ENCODE assay signal across 8 cellular contexts in genomic region chr19:41225238-41226052, GRCh38. TPM values are rescaled to one million over a fixed set of nuclear protein-coding genes. Genes with fewer than 3 reads are reported as not detected.
DNase-seq lines count a peak whose midpoint lies in the region; ATAC-seq and TF ChIP-seq lines count a peak whose summit lies in the region.

No MANE protein-coding gene starts in this region.

- peaks cover 6% of the 10 kb centered on the region for H3K4me1 ChIP-seq in mucosa of descending colon (ENCODE audit: low read depth)

- POLR2A ChIA-PET in activated CD4-positive, alpha-beta T cell treated with anti-CD3 and anti-CD28 coated beads for 36 hours (lab: Charles Lee), result interaction anchor here (1.0 to 1.7 kb wide), 2 partner anchors 38 to 85 kb away, joined by 3 to 35 read pairs; partner anchors contain the start of genes CCDC97 and HNRNPUL1
- POLR2A ChIA-PET in HEK293T (lab: Yijun Ruan, JAX), result interaction anchor here (0.8 to 1.2 kb wide), 5 partner anchors 19 to 38 kb away, joined by 3 to 4 read pairs (median 3); no protein-coding TSS in a partner anchor

- H3K4me3 ChIP-seq in HFF-Myc (replicated peaks; ENCODE audit: low read depth, low read length), result peak overlapping the region; percentile 36
- no peak overlapping the region for H3K4me3 ChIP-seq in mucosa of descending colon

- TF ChIP-seq CTCF in HFF-Myc (IDR thresholded peaks at IDR 0.05; ENCODE audit: low read depth, low read length, missing control alignments) (no peak), mucosa of descending colon (IDR thresholded peaks at IDR 0.05) (no peak)

- peak; percentile 86 for ATAC-seq in activated CD4-positive, alpha-beta T cell treated with anti-CD3 and anti-CD28 coated beads for 36 hours
- ATAC-seq in effector memory CD8-positive, alpha-beta T cell (replicated peaks), result peak; percentile 52
- ATAC-seq in mucosa of descending colon (peak; percentile 55), GM21723 (IDR thresholded peaks at IDR 0.05; ENCODE audit: unreplicated experiment) (no peak), HG03469 (IDR thresholded peaks at IDR 0.05; ENCODE audit: unreplicated experiment) (no peak)
- peak in 1 of 2 donors; percentile 28 for ATAC-seq in stimulated activated naive B cell treated with anti-CD40 and anti-IgM and Interleukin-4, amounts not matched to agents 10 μg/mL and 1 μg/mL and 100 μg/mL, for 72 hours (replicated peaks)

- no peaks in the 10 kb centered on the region for H3K9me3 ChIP-seq in mucosa of descending colon

- intact Hi-C loops in activated CD4-positive, alpha-beta T cell treated with anti-CD3 and anti-CD28 coated beads for 36 hours (cut with DNase I, micrococcal nuclease), result loop anchor here (1.0 to 2.0 kb wide), 3 partner anchors 37 to 101 kb away; partner anchors contain the start of gene CCDC97 (in 1 of the 2)
- intact Hi-C loops in mucosa of descending colon (cut with DNase I, micrococcal nuclease), result no loop called here

- DNase-seq in HFF-Myc (ENCODE audit: extremely low read depth, low read depth) (peak; percentile 98), mucosa of descending colon (peak in 2 of 3 donors; percentile 52 to 62), HEK293T (ENCODE audit: extremely low spot score) (no peak)
- peak; percentile 79 for DNase-seq in activated CD4-positive, alpha-beta T cell treated with anti-CD3 and anti-CD28 coated beads for 36 hours
- DNase-seq in effector memory CD8-positive, alpha-beta T cell, result no peak
- no peak for DNase-seq in stimulated activated naive B cell treated with anti-CD40 and anti-IgM and Interleukin-4, amounts not matched to agents 10 μg/mL and 1 μg/mL and 100 μg/mL, for 72 hours

- peaks cover 24% of the 10 kb centered on the region for H3K4me1 Mint-ChIP-seq in activated CD4-positive, alpha-beta T cell treated with anti-CD3 and anti-CD28 coated beads for 36 hours
- H3K4me1 Mint-ChIP-seq in effector memory CD8-positive, alpha-beta T cell (ENCODE audit: low read depth in 2 of 2), result peaks cover 7 to 8% of the 10 kb centered on the region in 2 donors
- H3K4me1 Mint-ChIP-seq in stimulated activated naive B cell treated with anti-CD40 and anti-IgM and Interleukin-4, amounts not matched to agents 10 μg/mL and 1 μg/mL and 100 μg/mL, for 72 hours, result peaks cover 5 to 10% of the 10 kb centered on the region in 2 donors

- peak overlapping the region; percentile 87 for H3K27ac Mint-ChIP-seq in activated CD4-positive, alpha-beta T cell treated with anti-CD3 and anti-CD28 coated beads for 36 hours
- H3K27ac Mint-ChIP-seq in effector memory CD8-positive, alpha-beta T cell, result peak overlapping the region; percentile 13 to 46
- H3K27ac Mint-ChIP-seq in stimulated activated naive B cell treated with anti-CD40 and anti-IgM and Interleukin-4, amounts not matched to agents 10 μg/mL and 1 μg/mL and 100 μg/mL, for 72 hours, result no peak overlapping the region

- CTCF ChIA-PET in activated CD4-positive, alpha-beta T cell treated with anti-CD3 and anti-CD28 coated beads for 36 hours (lab: Charles Lee), result interaction anchor here (0.7 to 2.1 kb wide), 6 partner anchors 20 to 83 kb away, joined by 3 to 6 read pairs (median 4); no protein-coding TSS in a partner anchor
- CTCF ChIA-PET in HEK293T (lab: Yijun Ruan, JAX), result interaction anchor here (0.5 kb wide), 1 partner anchor 85 kb away, joined by 3 read pairs; no protein-coding TSS in a partner anchor

- no peaks in the 10 kb centered on the region for H3K36me3 ChIP-seq in mucosa of descending colon (ENCODE audit: low read depth)

- H3K27me3 Mint-ChIP-seq in activated CD4-positive, alpha-beta T cell treated with anti-CD3 and anti-CD28 coated beads for 36 hours, result peaks cover 11% of the 10 kb centered on the region
- H3K27me3 Mint-ChIP-seq in effector memory CD8-positive, alpha-beta T cell, result peaks cover 40 to 53% of the 10 kb centered on the region in 2 donors
- H3K27me3 Mint-ChIP-seq in stimulated activated naive B cell treated with anti-CD40 and anti-IgM and Interleukin-4, amounts not matched to agents 10 μg/mL and 1 μg/mL and 100 μg/mL, for 72 hours, result peaks cover 49 to 62% of the 10 kb centered on the region in 2 donors

- peak overlapping the region; percentile 61 for H3K4me3 Mint-ChIP-seq in activated CD4-positive, alpha-beta T cell treated with anti-CD3 and anti-CD28 coated beads for 36 hours
- H3K4me3 Mint-ChIP-seq in effector memory CD8-positive, alpha-beta T cell, result peak overlapping the region; percentile 68 to 75
- peak overlapping the region; percentile 20 to 67 for H3K4me3 Mint-ChIP-seq in stimulated activated naive B cell treated with anti-CD40 and anti-IgM and Interleukin-4, amounts not matched to agents 10 μg/mL and 1 μg/mL and 100 μg/mL, for 72 hours

- H3K9me3 Mint-ChIP-seq in activated CD4-positive, alpha-beta T cell treated with anti-CD3 and anti-CD28 coated beads for 36 hours (ENCODE audit: low read depth), result no peaks in the 10 kb centered on the region
- H3K9me3 Mint-ChIP-seq in effector memory CD8-positive, alpha-beta T cell, result no peaks in the 10 kb centered on the region
- no peaks in the 10 kb centered on the region for H3K9me3 Mint-ChIP-seq in stimulated activated naive B cell treated with anti-CD40 and anti-IgM and Interleukin-4, amounts not matched to agents 10 μg/mL and 1 μg/mL and 100 μg/mL, for 72 hours

- no peaks in the 10 kb centered on the region for H3K36me3 Mint-ChIP-seq in activated CD4-positive, alpha-beta T cell treated with anti-CD3 and anti-CD28 coated beads for 36 hours (ENCODE audit: low read depth)
- no peaks in the 10 kb centered on the region for H3K36me3 Mint-ChIP-seq in effector memory CD8-positive, alpha-beta T cell (ENCODE audit: insufficient read depth)
- H3K36me3 Mint-ChIP-seq in stimulated activated naive B cell treated with anti-CD40 and anti-IgM and Interleukin-4, amounts not matched to agents 10 μg/mL and 1 μg/mL and 100 μg/mL, for 72 hours, result no peaks in the 10 kb centered on the region

TF ChIP-seq in HEK293T, 16 proteins besides CTCF, POLR2A, EP300 and RAD21:
- TF ChIP-seq CTBP1 (IDR thresholded peaks at IDR 0.05; ENCODE audit: borderline replicate concordance) (no peak), FOXA1 (IDR thresholded peaks at IDR 0.05) (no peak)
TF ChIP-seq in HEK293T: peak in this region for 0.

RNA-seq across cellular contexts. Expression of gene AXL, which starts 6.4 kb away (rescaled TPM):
- under 1 TPM; 0.28 to 0.50 TPM for total RNA-seq in activated CD4-positive, alpha-beta T cell treated with anti-CD3 and anti-CD28 coated beads for 36 hours
- 10 to 100 TPM in 2 of 3 donors, 1 to 10 TPM in 1; 7.3 to 93.6 (median 19.3) TPM for total RNA-seq in mucosa of descending colon

RNA-seq across cellular contexts. Expression of gene CYP2S1, which starts 32.4 kb away (rescaled TPM):
- total RNA-seq in activated CD4-positive, alpha-beta T cell treated with anti-CD3 and anti-CD28 coated beads for 36 hours, result under 1 TPM; 0.46 to 0.84 TPM
- total RNA-seq in mucosa of descending colon, result 10 to 100 TPM in 2 of 3 donors, 1 to 10 TPM in 1; 9.1 to 45.4 (median 41.2) TPM

RNA-seq across cellular contexts. Expression of gene HNRNPUL1, which starts 38.7 kb away (rescaled TPM):
- total RNA-seq in activated CD4-positive, alpha-beta T cell treated with anti-CD3 and anti-CD28 coated beads for 36 hours, result 100 to 1,000 TPM; 263 to 312 TPM
- total RNA-seq in mucosa of descending colon, result 100 to 1,000 TPM; 155 to 234 (median 190) TPM

Comparison
In these comparisons a context has a peak if more than half of its experiments do, and no peak if none do; other contexts are left out.
1. DNase-seq: peak in HFF-Myc (single experiment), activated CD4-positive, alpha-beta T cell treated with anti-CD3 and anti-CD28 coated beads for 36 hours (single experiment) and mucosa of descending colon (2 of 3); none in effector memory CD8-positive, alpha-beta T cell (0 of 3), stimulated activated naive B cell treated with anti-CD40 and anti-IgM and Interleukin-4, amounts not matched to agents 10 μg/mL and 1 μg/mL and 100 μg/mL, for 72 hours (single experiment) and HEK293T (single experiment).
2. ATAC-seq: peak in activated CD4-positive, alpha-beta T cell treated with anti-CD3 and anti-CD28 coated beads for 36 hours (single experiment), effector memory CD8-positive, alpha-beta T cell (single experiment) and mucosa of descending colon (single experiment); none in GM21723 (single experiment) and HG03469 (single experiment).
3. RNA of gene AXL, which starts 6.4 kb away (total RNA-seq): 7.3 to 93.6 TPM in mucosa of descending colon; 0.28 to 0.50 TPM in activated CD4-positive, alpha-beta T cell treated with anti-CD3 and anti-CD28 coated beads for 36 hours; every median in the first group is over 4 times any median in the second.
4. RNA of gene CYP2S1, which starts 32.4 kb away (total RNA-seq): 9.1 to 45.4 TPM in mucosa of descending colon; 0.46 to 0.84 TPM in activated CD4-positive, alpha-beta T cell treated with anti-CD3 and anti-CD28 coated beads for 36 hours; every median in the first group is over 4 times any median in the second.
5. intact Hi-C loops: an anchor here in activated CD4-positive, alpha-beta T cell treated with anti-CD3 and anti-CD28 coated beads for 36 hours (1.0 to 2.0 kb wide); none called in mucosa of descending colon.
6. Peak in every context shown above with its lines, with median percentiles within 50 percentile points of each other: H3K4me3 Mint-ChIP-seq.